ENCODE assay signal across 1 cellular context in genomic region chr12:69916541-69917270, GRCh38.
TF ChIP-seq lines count a peak whose summit lies in the region.

No MANE protein-coding gene starts in this region.

TF ChIP-seq in WTC11, 78 proteins besides CTCF, POLR2A, EP300 and RAD21 (continued from another document):
- TF ChIP-seq, protein P1, sequence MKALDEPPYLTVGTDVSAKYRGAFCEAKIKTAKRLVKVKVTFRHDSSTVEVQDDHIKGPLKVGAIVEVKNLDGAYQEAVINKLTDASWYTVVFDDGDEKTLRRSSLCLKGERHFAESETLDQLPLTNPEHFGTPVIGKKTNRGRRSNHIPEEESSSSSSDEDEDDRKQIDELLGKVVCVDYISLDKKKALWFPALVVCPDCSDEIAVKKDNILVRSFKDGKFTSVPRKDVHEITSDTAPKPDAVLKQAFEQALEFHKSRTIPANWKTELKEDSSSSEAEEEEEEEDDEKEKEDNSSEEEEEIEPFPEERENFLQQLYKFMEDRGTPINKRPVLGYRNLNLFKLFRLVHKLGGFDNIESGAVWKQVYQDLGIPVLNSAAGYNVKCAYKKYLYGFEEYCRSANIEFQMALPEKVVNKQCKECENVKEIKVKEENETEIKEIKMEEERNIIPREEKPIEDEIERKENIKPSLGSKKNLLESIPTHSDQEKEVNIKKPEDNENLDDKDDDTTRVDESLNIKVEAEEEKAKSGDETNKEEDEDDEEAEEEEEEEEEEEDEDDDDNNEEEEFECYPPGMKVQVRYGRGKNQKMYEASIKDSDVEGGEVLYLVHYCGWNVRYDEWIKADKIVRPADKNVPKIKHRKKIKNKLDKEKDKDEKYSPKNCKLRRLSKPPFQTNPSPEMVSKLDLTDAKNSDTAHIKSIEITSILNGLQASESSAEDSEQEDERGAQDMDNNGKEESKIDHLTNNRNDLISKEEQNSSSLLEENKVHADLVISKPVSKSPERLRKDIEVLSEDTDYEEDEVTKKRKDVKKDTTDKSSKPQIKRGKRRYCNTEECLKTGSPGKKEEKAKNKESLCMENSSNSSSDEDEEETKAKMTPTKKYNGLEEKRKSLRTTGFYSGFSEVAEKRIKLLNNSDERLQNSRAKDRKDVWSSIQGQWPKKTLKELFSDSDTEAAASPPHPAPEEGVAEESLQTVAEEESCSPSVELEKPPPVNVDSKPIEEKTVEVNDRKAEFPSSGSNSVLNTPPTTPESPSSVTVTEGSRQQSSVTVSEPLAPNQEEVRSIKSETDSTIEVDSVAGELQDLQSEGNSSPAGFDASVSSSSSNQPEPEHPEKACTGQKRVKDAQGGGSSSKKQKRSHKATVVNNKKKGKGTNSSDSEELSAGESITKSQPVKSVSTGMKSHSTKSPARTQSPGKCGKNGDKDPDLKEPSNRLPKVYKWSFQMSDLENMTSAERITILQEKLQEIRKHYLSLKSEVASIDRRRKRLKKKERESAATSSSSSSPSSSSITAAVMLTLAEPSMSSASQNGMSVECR (CRISPR knock-in tag; IDR thresholded peaks at IDR 0.05; ENCODE audit: borderline replicate concordance) = no peak
- TF ChIP-seq USF1 (CRISPR knock-in tag; IDR thresholded peaks at IDR 0.05) = no peak
- TF ChIP-seq, protein P2, sequence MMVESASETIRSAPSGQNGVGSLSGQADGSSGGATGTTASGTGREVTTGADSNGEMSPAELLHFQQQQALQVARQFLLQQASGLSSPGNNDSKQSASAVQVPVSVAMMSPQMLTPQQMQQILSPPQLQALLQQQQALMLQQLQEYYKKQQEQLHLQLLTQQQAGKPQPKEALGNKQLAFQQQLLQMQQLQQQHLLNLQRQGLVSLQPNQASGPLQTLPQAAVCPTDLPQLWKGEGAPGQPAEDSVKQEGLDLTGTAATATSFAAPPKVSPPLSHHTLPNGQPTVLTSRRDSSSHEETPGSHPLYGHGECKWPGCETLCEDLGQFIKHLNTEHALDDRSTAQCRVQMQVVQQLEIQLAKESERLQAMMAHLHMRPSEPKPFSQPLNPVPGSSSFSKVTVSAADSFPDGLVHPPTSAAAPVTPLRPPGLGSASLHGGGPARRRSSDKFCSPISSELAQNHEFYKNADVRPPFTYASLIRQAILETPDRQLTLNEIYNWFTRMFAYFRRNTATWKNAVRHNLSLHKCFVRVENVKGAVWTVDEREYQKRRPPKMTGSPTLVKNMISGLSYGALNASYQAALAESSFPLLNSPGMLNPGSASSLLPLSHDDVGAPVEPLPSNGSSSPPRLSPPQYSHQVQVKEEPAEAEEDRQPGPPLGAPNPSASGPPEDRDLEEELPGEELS (CRISPR knock-in tag; IDR thresholded peaks at IDR 0.05) = no peak
- TF ChIP-seq OVOL2 (CRISPR knock-in tag; IDR thresholded peaks at IDR 0.05; ENCODE audit: borderline replicate concordance) = no peak
- TF ChIP-seq, protein P3, sequence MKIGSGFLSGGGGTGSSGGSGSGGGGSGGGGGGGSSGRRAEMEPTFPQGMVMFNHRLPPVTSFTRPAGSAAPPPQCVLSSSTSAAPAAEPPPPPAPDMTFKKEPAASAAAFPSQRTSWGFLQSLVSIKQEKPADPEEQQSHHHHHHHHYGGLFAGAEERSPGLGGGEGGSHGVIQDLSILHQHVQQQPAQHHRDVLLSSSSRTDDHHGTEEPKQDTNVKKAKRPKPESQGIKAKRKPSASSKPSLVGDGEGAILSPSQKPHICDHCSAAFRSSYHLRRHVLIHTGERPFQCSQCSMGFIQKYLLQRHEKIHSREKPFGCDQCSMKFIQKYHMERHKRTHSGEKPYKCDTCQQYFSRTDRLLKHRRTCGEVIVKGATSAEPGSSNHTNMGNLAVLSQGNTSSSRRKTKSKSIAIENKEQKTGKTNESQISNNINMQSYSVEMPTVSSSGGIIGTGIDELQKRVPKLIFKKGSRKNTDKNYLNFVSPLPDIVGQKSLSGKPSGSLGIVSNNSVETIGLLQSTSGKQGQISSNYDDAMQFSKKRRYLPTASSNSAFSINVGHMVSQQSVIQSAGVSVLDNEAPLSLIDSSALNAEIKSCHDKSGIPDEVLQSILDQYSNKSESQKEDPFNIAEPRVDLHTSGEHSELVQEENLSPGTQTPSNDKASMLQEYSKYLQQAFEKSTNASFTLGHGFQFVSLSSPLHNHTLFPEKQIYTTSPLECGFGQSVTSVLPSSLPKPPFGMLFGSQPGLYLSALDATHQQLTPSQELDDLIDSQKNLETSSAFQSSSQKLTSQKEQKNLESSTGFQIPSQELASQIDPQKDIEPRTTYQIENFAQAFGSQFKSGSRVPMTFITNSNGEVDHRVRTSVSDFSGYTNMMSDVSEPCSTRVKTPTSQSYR (CRISPR knock-in tag; IDR thresholded peaks at IDR 0.05) = no peak
- TF ChIP-seq JUN (CRISPR knock-in tag; IDR thresholded peaks at IDR 0.05) = no peak
- TF ChIP-seq, protein P4, sequence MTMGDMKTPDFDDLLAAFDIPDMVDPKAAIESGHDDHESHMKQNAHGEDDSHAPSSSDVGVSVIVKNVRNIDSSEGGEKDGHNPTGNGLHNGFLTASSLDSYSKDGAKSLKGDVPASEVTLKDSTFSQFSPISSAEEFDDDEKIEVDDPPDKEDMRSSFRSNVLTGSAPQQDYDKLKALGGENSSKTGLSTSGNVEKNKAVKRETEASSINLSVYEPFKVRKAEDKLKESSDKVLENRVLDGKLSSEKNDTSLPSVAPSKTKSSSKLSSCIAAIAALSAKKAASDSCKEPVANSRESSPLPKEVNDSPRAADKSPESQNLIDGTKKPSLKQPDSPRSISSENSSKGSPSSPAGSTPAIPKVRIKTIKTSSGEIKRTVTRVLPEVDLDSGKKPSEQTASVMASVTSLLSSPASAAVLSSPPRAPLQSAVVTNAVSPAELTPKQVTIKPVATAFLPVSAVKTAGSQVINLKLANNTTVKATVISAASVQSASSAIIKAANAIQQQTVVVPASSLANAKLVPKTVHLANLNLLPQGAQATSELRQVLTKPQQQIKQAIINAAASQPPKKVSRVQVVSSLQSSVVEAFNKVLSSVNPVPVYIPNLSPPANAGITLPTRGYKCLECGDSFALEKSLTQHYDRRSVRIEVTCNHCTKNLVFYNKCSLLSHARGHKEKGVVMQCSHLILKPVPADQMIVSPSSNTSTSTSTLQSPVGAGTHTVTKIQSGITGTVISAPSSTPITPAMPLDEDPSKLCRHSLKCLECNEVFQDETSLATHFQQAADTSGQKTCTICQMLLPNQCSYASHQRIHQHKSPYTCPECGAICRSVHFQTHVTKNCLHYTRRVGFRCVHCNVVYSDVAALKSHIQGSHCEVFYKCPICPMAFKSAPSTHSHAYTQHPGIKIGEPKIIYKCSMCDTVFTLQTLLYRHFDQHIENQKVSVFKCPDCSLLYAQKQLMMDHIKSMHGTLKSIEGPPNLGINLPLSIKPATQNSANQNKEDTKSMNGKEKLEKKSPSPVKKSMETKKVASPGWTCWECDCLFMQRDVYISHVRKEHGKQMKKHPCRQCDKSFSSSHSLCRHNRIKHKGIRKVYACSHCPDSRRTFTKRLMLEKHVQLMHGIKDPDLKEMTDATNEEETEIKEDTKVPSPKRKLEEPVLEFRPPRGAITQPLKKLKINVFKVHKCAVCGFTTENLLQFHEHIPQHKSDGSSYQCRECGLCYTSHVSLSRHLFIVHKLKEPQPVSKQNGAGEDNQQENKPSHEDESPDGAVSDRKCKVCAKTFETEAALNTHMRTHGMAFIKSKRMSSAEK (CRISPR knock-in tag; IDR thresholded peaks at IDR 0.05; ENCODE audit: borderline replicate concordance) = no peak
- no peak for TF ChIP-seq ESRRA (CRISPR knock-in tag; IDR thresholded peaks at IDR 0.05; ENCODE audit: borderline replicate concordance)
- no peak for TF ChIP-seq MXD4 (CRISPR knock-in tag; IDR thresholded peaks at IDR 0.05; ENCODE audit: borderline replicate concordance)
- no peak for TF ChIP-seq ZNF232 (CRISPR knock-in tag; IDR thresholded peaks at IDR 0.05)
- TF ChIP-seq EMX1 (CRISPR knock-in tag; IDR thresholded peaks at IDR 0.05) = no peak
- TF ChIP-seq ATF1 (CRISPR knock-in tag; IDR thresholded peaks at IDR 0.05) = no peak
- no peak for TF ChIP-seq TEAD4 (CRISPR knock-in tag; IDR thresholded peaks at IDR 0.05)
